Comparison of ENCODE assay signal across 7 cellular contexts in genomic region chr21:42654913-42655796, GRCh38. TPM values are rescaled to one million over a fixed set of nuclear protein-coding genes. Genes with fewer than 3 reads are reported as not detected.
DNase-seq lines count a peak whose midpoint lies in the region; ATAC-seq and TF ChIP-seq lines count a peak whose summit lies in the region.

No MANE protein-coding gene starts in this region.

- DNase-seq in HCT116 (ENCODE audit: low read depth, low spot score), result no peak
- DNase-seq in WERI-Rb-1, result no peak
- no peak for DNase-seq in stimulated activated effector memory CD8-positive, alpha-beta T cell treated with anti-CD3 and anti-CD28 coated beads, Interleukin-12 subunit alpha, Interleukin-12 subunit beta, amount 100 ng/mL, for 72 hours (ENCODE audit: low spot score in 2 of 2)
- no peak for DNase-seq in SHP77 treated with DMSO at 0.1 percent for 48 hours (lab: John Stamatoyannopoulos, UW)
- DNase-seq in NCI-H526 (lab: John Stamatoyannopoulos, UW), result no peak
- no peak for DNase-seq in GM13977 (ENCODE audit: low spot score)

- POLR2A ChIA-PET in HCT116 (lab: Charles Lee), result no interaction called here

- no peaks in the 10 kb centered on the region for H4K20me1 ChIP-seq in HCT116 (ENCODE audit: insufficient read depth)

- in situ Hi-C loops in GM13977 (cut with MboI; ENCODE audit: low pct_unique_long_range_greater_than_20kb, low sequenced_read_pairs, unreplicated experiment), result no loop called here

- peak overlapping the region; percentile 72 for H3K9ac ChIP-seq in HCT116 (ENCODE audit: low read length)

- H3K36me3 ChIP-seq in HCT116 (ENCODE audit: control insufficient read depth in 1 of 2, insufficient read depth in 2 of 2, low read length in 2 of 2), result no peaks in the 10 kb centered on the region
- H3K36me3 ChIP-seq in WERI-Rb-1, result peaks cover 41% of the 10 kb centered on the region

- BruUV-seq in HCT116 (replicated peaks; lab: Mats Ljungman, UMichigan), result TSS peak; percentile 53

- H3K4me3 ChIP-seq in HCT116 (replicated peaks in 1 of 2; ENCODE audit: low read depth in 1 of 2, low read length in 2 of 2), result peak overlapping the region; percentile 70 to 84
- H3K4me3 ChIP-seq in WERI-Rb-1 (ENCODE audit: low read depth, low read length), result peak overlapping the region; percentile 89
- peak overlapping the region; percentile 64 for H3K4me3 ChIP-seq in iPS-11a (ENCODE audit: low read depth, low read length)

- peak overlapping the region; percentile 94 for H3K4me2 ChIP-seq in HCT116 (ENCODE audit: low read length)

- H3K27ac ChIP-seq in HCT116 (ENCODE audit: low read depth, low read length) (no peak overlapping the region), WERI-Rb-1 (peak overlapping the region; percentile 96)

- no peak overlapping the region for H2AFZ ChIP-seq in HCT116 (ENCODE audit: low read depth, low read length, poor library complexity, severe bottlenecking)

- ATAC-seq in HCT116, result no peak
- no peak for ATAC-seq in stimulated activated effector memory CD8-positive, alpha-beta T cell treated with anti-CD3 and anti-CD28 coated beads, Interleukin-12 subunit alpha, Interleukin-12 subunit beta, amount 100 ng/mL, for 72 hours

- H3K9me2 ChIP-seq in HCT116 (ENCODE audit: insufficient read depth), result no peaks in the 10 kb centered on the region

- no peak for TF ChIP-seq RAD21 in HCT116 (IDR thresholded peaks at IDR 0.05; ENCODE audit: low read depth)

- H3K36me3 Mint-ChIP-seq in stimulated activated effector memory CD8-positive, alpha-beta T cell treated with anti-CD3 and anti-CD28 coated beads, Interleukin-12 subunit alpha, Interleukin-12 subunit beta, amount 100 ng/mL, for 72 hours, result no peaks in the 10 kb centered on the region

- RAD21 ChIA-PET in HCT116 (lab: Charles Lee; ENCODE audit: low non-redundant PET in 1 of 2, low total read pairs in 2 of 2, uncharacterized antibody in 2 of 2, unreplicated experiment in 2 of 2), result interaction anchor here in 1 of 2 experiments (1.6 kb wide), 1 partner anchor 62 kb away, joined by 4 read pairs; no protein-coding TSS in a partner anchor

- no peaks in the 10 kb centered on the region for H3K9me3 ChIP-seq in HCT116 (ENCODE audit: control insufficient read depth in 1 of 2, insufficient read depth in 1 of 2, low read depth in 1 of 2, low read length in 2 of 2)
- H3K9me3 ChIP-seq in WERI-Rb-1 (ENCODE audit: severe bottlenecking), result no peaks in the 10 kb centered on the region

- no peak for TF ChIP-seq CTCF in HCT116 (IDR thresholded peaks at IDR 0.05 in 2 of 3, conservative IDR thresholded peaks at IDR 0.05 in 1 of 3; ENCODE audit: borderline replicate concordance in 1 of 3, insufficient read depth in 1 of 3, low read depth in 2 of 3, low read length in 2 of 3)
- no peak for TF ChIP-seq CTCF in WERI-Rb-1 (IDR thresholded peaks at IDR 0.05; ENCODE audit: low read depth, low read length)
- no peak for TF ChIP-seq CTCF in GM13977 (IDR thresholded peaks at IDR 0.05; ENCODE audit: extremely low read depth, insufficient read depth, missing control alignments)

- H3K4me3 Mint-ChIP-seq in stimulated activated effector memory CD8-positive, alpha-beta T cell treated with anti-CD3 and anti-CD28 coated beads, Interleukin-12 subunit alpha, Interleukin-12 subunit beta, amount 100 ng/mL, for 72 hours, result peak overlapping the region; percentile 71

- H3K4me1 ChIP-seq in HCT116 (ENCODE audit: control insufficient read depth in 1 of 2, insufficient read depth in 2 of 2, low read length in 2 of 2), result peaks cover 18 to 33% of the 10 kb centered on the region in 2 experiments; a peak in 3 of 4 replicates

- H3K79me2 ChIP-seq in HCT116 (ENCODE audit: insufficient read depth, low read length), result peaks cover 32% of the 10 kb centered on the region; the same call in 1 of the 2 replicates

- TF ChIP-seq POLR2A in HCT116 (IDR thresholded peaks at IDR 0.05; ENCODE audit: borderline replicate concordance, extremely low read depth, insufficient read depth, insufficient read length), result no peak

- peaks cover 20% of the 10 kb centered on the region for H3K4me1 Mint-ChIP-seq in stimulated activated effector memory CD8-positive, alpha-beta T cell treated with anti-CD3 and anti-CD28 coated beads, Interleukin-12 subunit alpha, Interleukin-12 subunit beta, amount 100 ng/mL, for 72 hours

- H3K27ac Mint-ChIP-seq in stimulated activated effector memory CD8-positive, alpha-beta T cell treated with anti-CD3 and anti-CD28 coated beads, Interleukin-12 subunit alpha, Interleukin-12 subunit beta, amount 100 ng/mL, for 72 hours, result no peak overlapping the region

- no peaks in the 10 kb centered on the region for H3K27me3 ChIP-seq in HCT116 (ENCODE audit: insufficient read depth, low read length)
- no peaks in the 10 kb centered on the region for H3K27me3 ChIP-seq in WERI-Rb-1 (ENCODE audit: insufficient read depth, low read depth, severe bottlenecking)

- intact Hi-C loops in HCT116 (cut with micrococcal nuclease), result loop anchor here (5.0 to 10.0 kb wide), 2 partner anchors 70 to 162 kb away; no protein-coding TSS in a partner anchor

- CTCF ChIA-PET in HCT116 (lab: Charles Lee), result no interaction called here

- H3K9me3 Mint-ChIP-seq in stimulated activated effector memory CD8-positive, alpha-beta T cell treated with anti-CD3 and anti-CD28 coated beads, Interleukin-12 subunit alpha, Interleukin-12 subunit beta, amount 100 ng/mL, for 72 hours, result no peaks in the 10 kb centered on the region

TF ChIP-seq in HCT116, 20 proteins besides CTCF, POLR2A, EP300 and RAD21:
- TF ChIP-seq JUND (IDR thresholded peaks at IDR 0.05) (no peak), FOSL1 (IDR thresholded peaks at IDR 0.05; ENCODE audit: low read depth) (no peak), YY1 (IDR thresholded peaks at IDR 0.05; ENCODE audit: extremely low read depth, insufficient replicate concordance, low read depth, low read length) (no peak), CEBPB (IDR thresholded peaks at IDR 0.05; ENCODE audit: low read depth) (no peak), SRF (IDR thresholded peaks at IDR 0.05; ENCODE audit: low read depth) (no peak), CBX3 (IDR thresholded peaks at IDR 0.05; ENCODE audit: low read depth) (no peak), EZH2phosphoT487 (IDR thresholded peaks at IDR 0.05; ENCODE audit: borderline replicate concordance) (no peak)
- TF ChIP-seq, protein P1, sequence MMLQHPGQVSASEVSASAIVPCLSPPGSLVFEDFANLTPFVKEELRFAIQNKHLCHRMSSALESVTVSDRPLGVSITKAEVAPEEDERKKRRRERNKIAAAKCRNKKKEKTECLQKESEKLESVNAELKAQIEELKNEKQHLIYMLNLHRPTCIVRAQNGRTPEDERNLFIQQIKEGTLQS (IDR thresholded peaks at IDR 0.05), result no peak

RNA-seq across cellular contexts. Expression of gene PDE9A, which starts 1.7 kb away (rescaled TPM):
- total RNA-seq in HCT116 (2021; ENCODE audit: unreplicated experiment), result 31.4 TPM
- polyA plus RNA-seq in HCT116 (2012), result 37.4 and 40.7 TPM in 2 replicates
